8 cellular contexts compared by ENCODE assay signal in the genomic region with DNA sequence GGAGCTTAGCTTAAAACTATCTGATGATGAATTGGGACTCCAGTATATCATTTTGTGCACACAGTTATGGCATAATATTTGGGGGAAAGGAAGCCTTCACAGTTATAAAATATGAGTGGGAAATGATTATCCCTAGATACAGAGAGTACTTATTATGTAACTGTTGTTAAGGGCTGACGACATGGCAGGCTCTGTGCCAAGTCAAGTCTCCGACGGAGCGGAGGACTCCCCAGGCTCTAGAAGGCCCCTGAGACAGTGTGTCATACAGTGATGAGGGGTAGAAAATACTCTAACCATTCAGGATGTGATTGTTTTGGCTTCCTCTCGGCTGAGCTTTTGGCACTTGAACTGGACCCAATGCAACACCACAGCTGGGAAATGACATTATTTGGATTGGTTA.
DNase-seq lines count a peak whose midpoint lies in the region; ATAC-seq and TF ChIP-seq lines count a peak whose summit lies in the region.

No MANE protein-coding gene starts in this region.

- H3K27ac ChIP-seq in sigmoid colon: peak overlapping the region; percentile 22 to 76 (median 69)

- no peak overlapping the region for H3K4me3 ChIP-seq in sigmoid colon

- no peak for TF ChIP-seq CTCF in sigmoid colon (IDR thresholded peaks at IDR 0.05)

- no peaks in the 10 kb centered on the region for H3K36me3 ChIP-seq in sigmoid colon

- H3K4me1 ChIP-seq in sigmoid colon: peaks cover 0 to 45% (median 40%) of the 10 kb centered on the region in 4 donors

- intact Hi-C loops in head of caudate nucleus (cut with DNase I) (no loop called here), sigmoid colon (cut with DNase I) (loop anchor here (10.0 kb wide), 3 partner anchors 315 to 515 kb away; no protein-coding TSS in a partner anchor)

- 22 to 46% methylated on average over 5 of the region's 5 CpGs for WGBS in sigmoid colon, 2 donors

- no peak for TF ChIP-seq POLR2A in sigmoid colon (IDR thresholded peaks at IDR 0.05)

- peak in 3 of 4 donors; percentile 1 to 55 (median 37) for TF ChIP-seq EP300 in sigmoid colon (IDR thresholded peaks at IDR 0.05)

- H3K9me3 ChIP-seq in sigmoid colon: no peaks in the 10 kb centered on the region

- ATAC-seq in GM19467 (IDR thresholded peaks at IDR 0.05; ENCODE audit: unreplicated experiment): no peak
- no peak for ATAC-seq in HG02571 (IDR thresholded peaks at IDR 0.05; ENCODE audit: unreplicated experiment)

- DNase-seq in GM04503 (ENCODE audit: low read depth) (peak; percentile 98), RPMI7951 (ENCODE audit: low read depth) (peak; percentile 84), head of caudate nucleus (peak; percentile 28 to 86 (median 62)), sigmoid colon (peak; percentile 96), NOMO-1 treated with DMSO at 0.1 percent for 48 hours (lab: John Stamatoyannopoulos, UW; ENCODE audit: unreplicated experiment) (no peak)
- DNase-seq in stimulated activated naive CD4-positive, alpha-beta T cell treated with Interleukin-2 at 50 U/mL for 16 hours (lab: John Stamatoyannopoulos, UW): no peak

- H3K27me3 ChIP-seq in sigmoid colon: no peaks in the 10 kb centered on the region

Comparison
In these comparisons a context has a peak if more than half of its experiments do, and no peak if none do; other contexts are left out.
1. DNase-seq: peak in GM04503 (single experiment), RPMI7951 (single experiment), head of caudate nucleus (42 of 42) and sigmoid colon (single experiment); none in NOMO-1 treated with DMSO at 0.1 percent for 48 hours (single experiment) and stimulated activated naive CD4-positive, alpha-beta T cell treated with Interleukin-2 at 50 U/mL for 16 hours (single experiment).